1 cellular context compared by ENCODE assay signal in genomic region chr10:79128923-79129305, GRCh38.
TF ChIP-seq lines count a peak whose summit lies in the region.

No MANE protein-coding gene starts in this region.

TF ChIP-seq in IMR-90, 13 proteins besides CTCF, POLR2A, EP300 and RAD21 (continued from another document):
- TF ChIP-seq ELK1 (IDR thresholded peaks at IDR 0.05; ENCODE audit: borderline replicate concordance, low read depth, low read length) = no peak
- TF ChIP-seq USF2 (IDR thresholded peaks at IDR 0.05; ENCODE audit: low read depth, low read length) = no peak
